In the genomic region with DNA sequence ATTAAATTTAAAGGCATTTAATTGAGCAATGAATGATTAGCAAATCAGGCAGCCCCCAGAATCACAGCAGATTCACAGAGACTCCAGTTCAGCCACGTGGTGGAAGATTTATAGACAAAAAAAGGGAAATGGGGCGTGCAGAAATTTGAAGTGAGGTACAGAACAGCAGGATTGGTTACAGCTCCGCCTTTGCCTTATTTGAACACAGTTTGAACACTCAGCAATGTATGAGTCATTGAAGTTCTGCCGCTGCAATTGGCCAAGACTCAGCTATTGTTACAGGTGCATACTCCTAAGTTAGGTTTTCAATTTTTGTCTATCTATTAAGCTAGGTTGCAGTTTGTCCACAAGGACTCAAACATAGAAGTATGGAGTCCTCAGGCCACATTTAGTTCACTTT, we compare ENCODE assay signal across 22 cellular contexts.
DNase-seq lines count a peak whose midpoint lies in the region; ATAC-seq, FAIRE-seq and TF ChIP-seq lines count a peak whose summit lies in the region.
"Had no signal": no experiment of that assay in that cellular context is flagged by ENCODE, and none has a peak within 500 bp of the region (broad histone marks: within the 10 kb centered on the region; RNA-seq: fewer than 3 reads in every experiment).

No MANE protein-coding gene starts in this region.

- H3K4me3 Mint-ChIP-seq in activated T-cell treated with anti-CD3 and anti-CD28 coated beads, Interleukin-2, amount 50 U/mL, for 24 hours = no peak overlapping the region
- H3K4me3 Mint-ChIP-seq: activated T-helper 17 cell treated with anti-CD3 and anti-CD28 coated beads, Interleukin-2, amount 50 U/mL, for 72 hours; stimulated activated memory B cell treated with anti-CD40 and anti-IgM and Interleukin-4, amounts not matched to agents 10 μg/mL and 1 μg/mL and 100 μg/mL, for 72 hours had no signal

- no peak overlapping the region for H3K27ac Mint-ChIP-seq in activated T-cell treated with anti-CD3 and anti-CD28 coated beads, Interleukin-2, amount 50 U/mL, for 24 hours
- H3K27ac Mint-ChIP-seq: activated T-helper 17 cell treated with anti-CD3 and anti-CD28 coated beads, Interleukin-2, amount 50 U/mL, for 72 hours; stimulated activated memory B cell treated with anti-CD40 and anti-IgM and Interleukin-4, amounts not matched to agents 10 μg/mL and 1 μg/mL and 100 μg/mL, for 72 hours had no signal

- no peaks in the 10 kb centered on the region for H3K36me3 ChIP-seq in lower lobe of right lung
- no peaks in the 10 kb centered on the region for H3K36me3 ChIP-seq in kidney (ENCODE audit: control insufficient read depth in 1 of 2, insufficient read depth in 2 of 2, low read length in 2 of 2)
- no peaks in the 10 kb centered on the region for H3K36me3 ChIP-seq in Peyer's patch
- H3K36me3 ChIP-seq: gastrocnemius medialis, right atrium auricular region, SJSA1, uterus had no signal

- no peaks in the 10 kb centered on the region for H3K9me3 ChIP-seq in lower lobe of right lung
- no peaks in the 10 kb centered on the region for H3K9me3 ChIP-seq in kidney (ENCODE audit: control insufficient read depth in 1 of 2, low read length in 2 of 2)
- H3K9me3 ChIP-seq in Peyer's patch = no peaks in the 10 kb centered on the region
- H3K9me3 ChIP-seq: gastrocnemius medialis, right atrium auricular region, SJSA1, uterus had no signal

- no peak overlapping the region for H3K9ac ChIP-seq in kidney (ENCODE audit: low read length in 2 of 2)

- TF ChIP-seq CTCF in lower lobe of right lung (IDR thresholded peaks at IDR 0.05) (no peak), kidney (IDR thresholded peaks at IDR 0.05; ENCODE audit: borderline replicate concordance, extremely low read depth, insufficient read depth) (no peak), Peyer's patch (IDR thresholded peaks at IDR 0.05) (no peak)

- no peaks in the 10 kb centered on the region for H3K4me1 Mint-ChIP-seq in activated T-cell treated with anti-CD3 and anti-CD28 coated beads, Interleukin-2, amount 50 U/mL, for 24 hours (ENCODE audit: low read depth)
- H3K4me1 Mint-ChIP-seq: activated T-helper 17 cell treated with anti-CD3 and anti-CD28 coated beads, Interleukin-2, amount 50 U/mL, for 72 hours; stimulated activated memory B cell treated with anti-CD40 and anti-IgM and Interleukin-4, amounts not matched to agents 10 μg/mL and 1 μg/mL and 100 μg/mL, for 72 hours had no signal

- ATAC-seq in lower lobe of right lung (peak; percentile 66 to 91), HG03520 (IDR thresholded peaks at IDR 0.05; ENCODE audit: unreplicated experiment) (no peak)
- ATAC-seq: activated T-helper 17 cell treated with anti-CD3 and anti-CD28 coated beads, Interleukin-2, amount 50 U/mL, for 72 hours; gastrocnemius medialis; stimulated activated memory B cell treated with anti-CD40 and anti-IgM and Interleukin-4, amounts not matched to agents 10 μg/mL and 1 μg/mL and 100 μg/mL, for 72 hours had no signal

- no peak for TF ChIP-seq POLR2A in Peyer's patch (IDR thresholded peaks at IDR 0.05)

- no peaks in the 10 kb centered on the region for H3K9me3 Mint-ChIP-seq in activated T-cell treated with anti-CD3 and anti-CD28 coated beads, Interleukin-2, amount 50 U/mL, for 24 hours
- H3K9me3 Mint-ChIP-seq: activated T-helper 17 cell treated with anti-CD3 and anti-CD28 coated beads, Interleukin-2, amount 50 U/mL, for 72 hours; stimulated activated memory B cell treated with anti-CD40 and anti-IgM and Interleukin-4, amounts not matched to agents 10 μg/mL and 1 μg/mL and 100 μg/mL, for 72 hours had no signal

- DNase-seq in DMS53 (lab: John Stamatoyannopoulos, UW) (peak; percentile 73), M059J (ENCODE audit: low read depth) (peak; percentile 22), astrocyte of the hippocampus (ENCODE audit: low read depth, low spot score) (peak; percentile 47), lower lobe of right lung (no peak), kidney (no peak), Peyer's patch (no peak)
- no peak for DNase-seq in activated T-cell treated with anti-CD3 and anti-CD28 coated beads, Interleukin-2, amount 50 U/mL, for 24 hours
- DNase-seq: activated CD4-positive, alpha-beta T cell treated with anti-CD3 and anti-CD28 coated beads, Interleukin-2, amount 50 U/mL, for 48 hours; C1 segment of cervical spinal cord; gastrocnemius medialis; islet precursor cell; NCI-H1048; NCI-H82; stimulated activated CD4-positive, alpha-beta T cell treated with anti-CD3 and anti-CD28 coated beads, Interleukin-4, amount 100 ng/mL, for 1 hour; uterus had no signal

- H3K27me3 Mint-ChIP-seq in activated T-cell treated with anti-CD3 and anti-CD28 coated beads, Interleukin-2, amount 50 U/mL, for 24 hours = no peaks in the 10 kb centered on the region
- H3K27me3 Mint-ChIP-seq: stimulated activated memory B cell treated with anti-CD40 and anti-IgM and Interleukin-4, amounts not matched to agents 10 μg/mL and 1 μg/mL and 100 μg/mL, for 72 hours had no signal

- no peak for FAIRE-seq in kidney (lab: Jason Lieb, UNC)
- FAIRE-seq: H1, TTC549 had no signal

- H3K27ac ChIP-seq in lower lobe of right lung = no peak overlapping the region
- H3K27ac ChIP-seq in kidney (ENCODE audit: low read depth in 2 of 2, low read length in 2 of 2) = no peak overlapping the region
- no peak overlapping the region for H3K27ac ChIP-seq in Peyer's patch
- H3K27ac ChIP-seq: gastrocnemius medialis, right atrium auricular region, SJSA1, uterus had no signal

- no peaks in the 10 kb centered on the region for H3K36me3 Mint-ChIP-seq in activated T-cell treated with anti-CD3 and anti-CD28 coated beads, Interleukin-2, amount 50 U/mL, for 24 hours (ENCODE audit: low read depth)
- H3K36me3 Mint-ChIP-seq: stimulated activated memory B cell treated with anti-CD40 and anti-IgM and Interleukin-4, amounts not matched to agents 10 μg/mL and 1 μg/mL and 100 μg/mL, for 72 hours had no signal

- H3K27me3 ChIP-seq in lower lobe of right lung (ENCODE audit: low read depth) = no peaks in the 10 kb centered on the region
- H3K27me3 ChIP-seq in Peyer's patch = no peaks in the 10 kb centered on the region
- H3K27me3 ChIP-seq: gastrocnemius medialis, right atrium auricular region, SJSA1, uterus had no signal

- intact Hi-C loops in lower lobe of right lung (cut with DNase I) (no loop called here), kidney (cut with DNase I) (no loop called here)

- no peaks in the 10 kb centered on the region for H3K4me1 ChIP-seq in lower lobe of right lung
- H3K4me1 ChIP-seq in kidney (ENCODE audit: control insufficient read depth in 1 of 2, insufficient read depth in 1 of 2, low read depth in 1 of 2, low read length in 2 of 2) = no peaks in the 10 kb centered on the region
- H3K4me1 ChIP-seq in Peyer's patch = peaks cover 0 to 4% (median 0%) of the 10 kb centered on the region in 4 donors
- H3K4me1 ChIP-seq: gastrocnemius medialis, right atrium auricular region, uterus had no signal

- H3K4me3 ChIP-seq in lower lobe of right lung (no peak overlapping the region), kidney (ENCODE audit: low read length in 2 of 2) (no peak overlapping the region), Peyer's patch (no peak overlapping the region)
- H3K4me3 ChIP-seq: gastrocnemius medialis, right atrium auricular region, SJSA1, uterus had no signal

Comparison
In these comparisons a context has a peak if more than half of its experiments do, and no peak if none do; other contexts are left out.
1. DNase-seq: peak in DMS53 (single experiment), M059J (single experiment) and astrocyte of the hippocampus (single experiment); none in lower lobe of right lung (single experiment), kidney (single experiment), Peyer's patch (0 of 3) and activated T-cell treated with anti-CD3 and anti-CD28 coated beads, Interleukin-2, amount 50 U/mL, for 24 hours (single experiment).